Comparison of ENCODE assay signal across 13 cellular contexts in genomic region chr16:11135167-11135973, GRCh38.
DNase-seq lines count a peak whose midpoint lies in the region; ATAC-seq and TF ChIP-seq lines count a peak whose summit lies in the region.
"Had no signal": no experiment of that assay in that cellular context is flagged by ENCODE, and none has a peak within 500 bp of the region (broad histone marks: within the 10 kb centered on the region; RNA-seq: fewer than 3 reads in every experiment).

No MANE protein-coding gene starts in this region.

- peaks cover 35% of the 10 kb centered on the region for H3K4me1 ChIP-seq in Panc1 (ENCODE audit: control insufficient read depth, insufficient read depth, low read length)

- peaks cover 16% of the 10 kb centered on the region for H3K36me3 Mint-ChIP-seq in stimulated activated effector memory CD8-positive, alpha-beta T cell treated with anti-CD3 and anti-CD28 coated beads, Interleukin-12 subunit alpha, Interleukin-12 subunit beta, amount 100 ng/mL, for 72 hours
- peaks cover 26% of the 10 kb centered on the region for H3K36me3 Mint-ChIP-seq in activated CD8-positive, alpha-beta T cell treated with anti-CD3 and anti-CD28 coated beads for 36 hours (ENCODE audit: low read depth)
- H3K36me3 Mint-ChIP-seq: natural killer cell had no signal

- H3K9me3 Mint-ChIP-seq in stimulated activated effector memory CD8-positive, alpha-beta T cell treated with anti-CD3 and anti-CD28 coated beads, Interleukin-12 subunit alpha, Interleukin-12 subunit beta, amount 100 ng/mL, for 72 hours, result no peaks in the 10 kb centered on the region
- H3K9me3 Mint-ChIP-seq in activated CD8-positive, alpha-beta T cell treated with anti-CD3 and anti-CD28 coated beads for 36 hours, result no peaks in the 10 kb centered on the region
- H3K9me3 Mint-ChIP-seq: activated T-helper 2 cell treated with anti-CD3 and anti-CD28 coated beads, Interferon-gamma antibody, Interleukin-2, Interleukin-4, amounts not matched to agents 10 μg/mL and 5 μg/mL and 100 μg/mL, durations not matched to agents 14 hours and 24 hours and 36 hours; natural killer cell had no signal

- in situ Hi-C loops in Panc1 (cut with HindIII; ENCODE audit: low pct_unique_long_range_greater_than_20kb, low sequenced_read_pairs), result no loop called here

- H3K4me1 Mint-ChIP-seq in stimulated activated effector memory CD8-positive, alpha-beta T cell treated with anti-CD3 and anti-CD28 coated beads, Interleukin-12 subunit alpha, Interleukin-12 subunit beta, amount 100 ng/mL, for 72 hours, result peaks cover 31% of the 10 kb centered on the region
- peaks cover 61% of the 10 kb centered on the region for H3K4me1 Mint-ChIP-seq in activated CD8-positive, alpha-beta T cell treated with anti-CD3 and anti-CD28 coated beads for 36 hours (ENCODE audit: low read depth)

- intact Hi-C loops in Panc1 (cut with micrococcal nuclease; ENCODE audit: unreplicated experiment) (no loop called here), Right ventricle myocardium superior (cut with DNase I) (no loop called here), sciatic nerve (cut with DNase I) (no loop called here)
- intact Hi-C loops in activated CD8-positive, alpha-beta T cell treated with anti-CD3 and anti-CD28 coated beads for 36 hours (cut with micrococcal nuclease), result no loop called here

- ATAC-seq in Panc1 (no peak), Right ventricle myocardium superior (ENCODE audit: poor library complexity) (peak; percentile 60), sciatic nerve (peak; percentile 44)
- ATAC-seq in stimulated activated effector memory CD8-positive, alpha-beta T cell treated with anti-CD3 and anti-CD28 coated beads, Interleukin-12 subunit alpha, Interleukin-12 subunit beta, amount 100 ng/mL, for 72 hours, result no peak
- ATAC-seq in activated CD8-positive, alpha-beta T cell treated with anti-CD3 and anti-CD28 coated beads for 36 hours, result no peak
- ATAC-seq: natural killer cell had no signal

- H3K27me3 Mint-ChIP-seq in activated CD8-positive, alpha-beta T cell treated with anti-CD3 and anti-CD28 coated beads for 36 hours, result no peaks in the 10 kb centered on the region

- POLR2A ChIA-PET in Panc1 (lab: Charles Lee), result no interaction called here
- POLR2A ChIA-PET in activated CD8-positive, alpha-beta T cell treated with anti-CD3 and anti-CD28 coated beads for 36 hours (lab: Charles Lee), result no interaction called here

- H3K4me3 Mint-ChIP-seq in stimulated activated effector memory CD8-positive, alpha-beta T cell treated with anti-CD3 and anti-CD28 coated beads, Interleukin-12 subunit alpha, Interleukin-12 subunit beta, amount 100 ng/mL, for 72 hours, result no peak overlapping the region
- H3K4me3 Mint-ChIP-seq in activated CD8-positive, alpha-beta T cell treated with anti-CD3 and anti-CD28 coated beads for 36 hours, result no peak overlapping the region
- H3K4me3 Mint-ChIP-seq: natural killer cell had no signal

- TF ChIP-seq CTCF in Panc1 (IDR thresholded peaks at IDR 0.05), result no peak
- TF ChIP-seq CTCF in activated CD8-positive, alpha-beta T cell treated with anti-CD3 and anti-CD28 coated beads for 36 hours (IDR thresholded peaks at IDR 0.05), result no peak

- DNase-seq in GM03348 (ENCODE audit: low spot score) (peak; percentile 35), Panc1 (ENCODE audit: low read depth, low spot score) (no peak), Right ventricle myocardium superior (no peak), sciatic nerve (ENCODE audit: low spot score) (no peak), NCI-H1048 (lab: John Stamatoyannopoulos, UW) (no peak)
- DNase-seq in activated CD8-positive, alpha-beta memory T cell treated with anti-CD3 and anti-CD28 coated beads, Interleukin-2, amount 50 U/mL, for 4 hours, result no peak
- DNase-seq in stimulated activated effector memory CD8-positive, alpha-beta T cell treated with anti-CD3 and anti-CD28 coated beads, Interleukin-12 subunit alpha, Interleukin-12 subunit beta, amount 100 ng/mL, for 72 hours (ENCODE audit: low spot score in 2 of 2), result no peak
- no peak for DNase-seq in activated CD8-positive, alpha-beta T cell treated with anti-CD3 and anti-CD28 coated beads for 36 hours
- DNase-seq: Karpas-422; natural killer cell; stimulated activated CD4-positive, alpha-beta T cell treated with anti-CD3 and anti-CD28 coated beads, Interleukin-4, amount 100 ng/mL, for 1 hour had no signal

- CTCF ChIA-PET in Panc1 (lab: Charles Lee), result no interaction called here
- CTCF ChIA-PET in activated CD8-positive, alpha-beta T cell treated with anti-CD3 and anti-CD28 coated beads for 36 hours (lab: Charles Lee), result interaction anchor here (1.1 to 2.0 kb wide), 2 partner anchors 46 to 171 kb away, joined by 3 to 5 read pairs; no protein-coding TSS in a partner anchor

- 0 out of 2 replicates have a peak overlapping the region, but pooled peaks have one; percentile 3 for H3K27ac ChIP-seq in Panc1 (ENCODE audit: low read length)

- H3K36me3 ChIP-seq in Panc1 (ENCODE audit: control insufficient read depth, insufficient read depth, low read length), result no peaks in the 10 kb centered on the region

- H3K4me3 ChIP-seq in Panc1 (ENCODE audit: low read depth in 2 of 2, low read length in 2 of 2), result no peak overlapping the region
- H3K4me3 ChIP-seq: tibial nerve had no signal

- no peaks in the 10 kb centered on the region for H3K9me3 ChIP-seq in Panc1 (ENCODE audit: control insufficient read depth, insufficient read depth, low read depth, low read length)
- H3K9me3 ChIP-seq: tibial nerve had no signal

- no TSS peak for BruUV-seq in Panc1 (replicated peaks; lab: Mats Ljungman, UMichigan)

- no peaks in the 10 kb centered on the region for H3K27me3 ChIP-seq in Panc1 (ENCODE audit: control insufficient read depth, insufficient read depth, low read length)
- H3K27me3 ChIP-seq: tibial nerve had no signal

- H3K27ac Mint-ChIP-seq in stimulated activated effector memory CD8-positive, alpha-beta T cell treated with anti-CD3 and anti-CD28 coated beads, Interleukin-12 subunit alpha, Interleukin-12 subunit beta, amount 100 ng/mL, for 72 hours, result no peak overlapping the region
- no peak overlapping the region for H3K27ac Mint-ChIP-seq in activated CD8-positive, alpha-beta T cell treated with anti-CD3 and anti-CD28 coated beads for 36 hours
- H3K27ac Mint-ChIP-seq: natural killer cell had no signal

Comparison
In these comparisons a context has a peak if more than half of its experiments do, and no peak if none do; other contexts are left out.
1. ATAC-seq: peak in Right ventricle myocardium superior (single experiment) and sciatic nerve (single experiment); none in Panc1 (single experiment), stimulated activated effector memory CD8-positive, alpha-beta T cell treated with anti-CD3 and anti-CD28 coated beads, Interleukin-12 subunit alpha, Interleukin-12 subunit beta, amount 100 ng/mL, for 72 hours (single experiment) and activated CD8-positive, alpha-beta T cell treated with anti-CD3 and anti-CD28 coated beads for 36 hours (single experiment).